ENCODE assay signal across 2 cellular contexts in the genomic region with DNA sequence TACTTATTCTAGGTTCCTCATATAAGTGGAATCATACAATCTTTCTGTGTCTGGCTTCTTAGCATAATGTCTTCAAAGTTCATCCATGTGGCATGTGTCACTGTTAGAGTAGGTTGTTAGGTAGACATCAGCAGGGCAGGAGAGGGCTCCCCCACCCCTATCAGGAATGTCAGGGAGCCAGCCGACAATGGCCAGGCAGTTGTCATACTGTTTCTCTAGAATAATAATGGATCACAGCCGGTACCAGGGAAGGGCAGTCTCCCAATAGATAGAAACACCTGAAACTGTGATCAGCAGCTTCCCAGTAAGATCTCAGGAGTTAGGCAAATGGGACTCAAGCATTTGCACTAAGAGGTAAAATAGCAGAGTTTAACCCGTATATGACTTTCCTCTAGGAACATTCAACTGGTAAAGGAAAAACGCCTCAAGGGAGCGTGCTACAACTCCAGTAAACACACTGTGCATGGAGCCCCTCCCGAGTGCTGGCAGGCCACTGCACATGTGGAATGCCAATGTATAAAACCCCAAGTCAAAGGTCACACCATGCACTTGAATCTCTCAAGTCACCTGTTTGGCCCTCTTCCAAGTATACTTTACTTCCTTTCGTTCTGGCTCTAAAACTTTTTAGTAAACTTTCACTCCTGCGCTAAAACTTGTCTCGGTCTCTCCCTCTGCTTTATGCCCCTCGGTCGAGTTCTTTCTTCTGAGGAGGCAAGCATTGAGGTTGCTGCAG.
TF ChIP-seq lines count a peak whose summit lies in the region.

No MANE protein-coding gene starts in this region.

TF ChIP-seq in H1, 55 proteins besides CTCF, POLR2A, EP300 and RAD21 (continues in another document):
- TF ChIP-seq SIX5 (IDR thresholded peaks at IDR 0.05; ENCODE audit: low read depth, low read length) (no peak), ZNF274 (IDR thresholded peaks at IDR 0.05; ENCODE audit: borderline replicate concordance, extremely low read depth, low read length) (no peak), SIRT6 (IDR thresholded peaks at IDR 0.05; ENCODE audit: low read length) (no peak), SAP30 (IDR thresholded peaks at IDR 0.05; ENCODE audit: insufficient read depth, insufficient replicate concordance, low read length) (no peak), SP4 (IDR thresholded peaks at IDR 0.05; ENCODE audit: low read length) (no peak), KDM1A (IDR thresholded peaks at IDR 0.05; ENCODE audit: borderline replicate concordance, low read length) (no peak), RXRA (IDR thresholded peaks at IDR 0.05; ENCODE audit: insufficient read depth, low read depth, low read length) (no peak), SUZ12 (IDR thresholded peaks at IDR 0.05; ENCODE audit: low read length) (no peak), JUN (IDR thresholded peaks at IDR 0.05; ENCODE audit: low read depth, low read length) (no peak), RFX5 (IDR thresholded peaks at IDR 0.05; ENCODE audit: borderline replicate concordance, low read depth, low read length) (no peak), GABPA (IDR thresholded peaks at IDR 0.05; ENCODE audit: borderline replicate concordance, insufficient read depth, low read length) (no peak), GTF2F1 (IDR thresholded peaks at IDR 0.05; ENCODE audit: borderline replicate concordance, low read depth, low read length) (no peak), EGR1 (IDR thresholded peaks at IDR 0.05; ENCODE audit: borderline replicate concordance, low read depth, low read length) (no peak)
- TF ChIP-seq, protein P1, sequence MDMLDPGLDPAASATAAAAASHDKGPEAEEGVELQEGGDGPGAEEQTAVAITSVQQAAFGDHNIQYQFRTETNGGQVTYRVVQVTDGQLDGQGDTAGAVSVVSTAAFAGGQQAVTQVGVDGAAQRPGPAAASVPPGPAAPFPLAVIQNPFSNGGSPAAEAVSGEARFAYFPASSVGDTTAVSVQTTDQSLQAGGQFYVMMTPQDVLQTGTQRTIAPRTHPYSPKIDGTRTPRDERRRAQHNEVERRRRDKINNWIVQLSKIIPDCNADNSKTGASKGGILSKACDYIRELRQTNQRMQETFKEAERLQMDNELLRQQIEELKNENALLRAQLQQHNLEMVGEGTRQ (IDR thresholded peaks at IDR 0.05; ENCODE audit: low read length), result no peak
- TF ChIP-seq, protein P2, sequence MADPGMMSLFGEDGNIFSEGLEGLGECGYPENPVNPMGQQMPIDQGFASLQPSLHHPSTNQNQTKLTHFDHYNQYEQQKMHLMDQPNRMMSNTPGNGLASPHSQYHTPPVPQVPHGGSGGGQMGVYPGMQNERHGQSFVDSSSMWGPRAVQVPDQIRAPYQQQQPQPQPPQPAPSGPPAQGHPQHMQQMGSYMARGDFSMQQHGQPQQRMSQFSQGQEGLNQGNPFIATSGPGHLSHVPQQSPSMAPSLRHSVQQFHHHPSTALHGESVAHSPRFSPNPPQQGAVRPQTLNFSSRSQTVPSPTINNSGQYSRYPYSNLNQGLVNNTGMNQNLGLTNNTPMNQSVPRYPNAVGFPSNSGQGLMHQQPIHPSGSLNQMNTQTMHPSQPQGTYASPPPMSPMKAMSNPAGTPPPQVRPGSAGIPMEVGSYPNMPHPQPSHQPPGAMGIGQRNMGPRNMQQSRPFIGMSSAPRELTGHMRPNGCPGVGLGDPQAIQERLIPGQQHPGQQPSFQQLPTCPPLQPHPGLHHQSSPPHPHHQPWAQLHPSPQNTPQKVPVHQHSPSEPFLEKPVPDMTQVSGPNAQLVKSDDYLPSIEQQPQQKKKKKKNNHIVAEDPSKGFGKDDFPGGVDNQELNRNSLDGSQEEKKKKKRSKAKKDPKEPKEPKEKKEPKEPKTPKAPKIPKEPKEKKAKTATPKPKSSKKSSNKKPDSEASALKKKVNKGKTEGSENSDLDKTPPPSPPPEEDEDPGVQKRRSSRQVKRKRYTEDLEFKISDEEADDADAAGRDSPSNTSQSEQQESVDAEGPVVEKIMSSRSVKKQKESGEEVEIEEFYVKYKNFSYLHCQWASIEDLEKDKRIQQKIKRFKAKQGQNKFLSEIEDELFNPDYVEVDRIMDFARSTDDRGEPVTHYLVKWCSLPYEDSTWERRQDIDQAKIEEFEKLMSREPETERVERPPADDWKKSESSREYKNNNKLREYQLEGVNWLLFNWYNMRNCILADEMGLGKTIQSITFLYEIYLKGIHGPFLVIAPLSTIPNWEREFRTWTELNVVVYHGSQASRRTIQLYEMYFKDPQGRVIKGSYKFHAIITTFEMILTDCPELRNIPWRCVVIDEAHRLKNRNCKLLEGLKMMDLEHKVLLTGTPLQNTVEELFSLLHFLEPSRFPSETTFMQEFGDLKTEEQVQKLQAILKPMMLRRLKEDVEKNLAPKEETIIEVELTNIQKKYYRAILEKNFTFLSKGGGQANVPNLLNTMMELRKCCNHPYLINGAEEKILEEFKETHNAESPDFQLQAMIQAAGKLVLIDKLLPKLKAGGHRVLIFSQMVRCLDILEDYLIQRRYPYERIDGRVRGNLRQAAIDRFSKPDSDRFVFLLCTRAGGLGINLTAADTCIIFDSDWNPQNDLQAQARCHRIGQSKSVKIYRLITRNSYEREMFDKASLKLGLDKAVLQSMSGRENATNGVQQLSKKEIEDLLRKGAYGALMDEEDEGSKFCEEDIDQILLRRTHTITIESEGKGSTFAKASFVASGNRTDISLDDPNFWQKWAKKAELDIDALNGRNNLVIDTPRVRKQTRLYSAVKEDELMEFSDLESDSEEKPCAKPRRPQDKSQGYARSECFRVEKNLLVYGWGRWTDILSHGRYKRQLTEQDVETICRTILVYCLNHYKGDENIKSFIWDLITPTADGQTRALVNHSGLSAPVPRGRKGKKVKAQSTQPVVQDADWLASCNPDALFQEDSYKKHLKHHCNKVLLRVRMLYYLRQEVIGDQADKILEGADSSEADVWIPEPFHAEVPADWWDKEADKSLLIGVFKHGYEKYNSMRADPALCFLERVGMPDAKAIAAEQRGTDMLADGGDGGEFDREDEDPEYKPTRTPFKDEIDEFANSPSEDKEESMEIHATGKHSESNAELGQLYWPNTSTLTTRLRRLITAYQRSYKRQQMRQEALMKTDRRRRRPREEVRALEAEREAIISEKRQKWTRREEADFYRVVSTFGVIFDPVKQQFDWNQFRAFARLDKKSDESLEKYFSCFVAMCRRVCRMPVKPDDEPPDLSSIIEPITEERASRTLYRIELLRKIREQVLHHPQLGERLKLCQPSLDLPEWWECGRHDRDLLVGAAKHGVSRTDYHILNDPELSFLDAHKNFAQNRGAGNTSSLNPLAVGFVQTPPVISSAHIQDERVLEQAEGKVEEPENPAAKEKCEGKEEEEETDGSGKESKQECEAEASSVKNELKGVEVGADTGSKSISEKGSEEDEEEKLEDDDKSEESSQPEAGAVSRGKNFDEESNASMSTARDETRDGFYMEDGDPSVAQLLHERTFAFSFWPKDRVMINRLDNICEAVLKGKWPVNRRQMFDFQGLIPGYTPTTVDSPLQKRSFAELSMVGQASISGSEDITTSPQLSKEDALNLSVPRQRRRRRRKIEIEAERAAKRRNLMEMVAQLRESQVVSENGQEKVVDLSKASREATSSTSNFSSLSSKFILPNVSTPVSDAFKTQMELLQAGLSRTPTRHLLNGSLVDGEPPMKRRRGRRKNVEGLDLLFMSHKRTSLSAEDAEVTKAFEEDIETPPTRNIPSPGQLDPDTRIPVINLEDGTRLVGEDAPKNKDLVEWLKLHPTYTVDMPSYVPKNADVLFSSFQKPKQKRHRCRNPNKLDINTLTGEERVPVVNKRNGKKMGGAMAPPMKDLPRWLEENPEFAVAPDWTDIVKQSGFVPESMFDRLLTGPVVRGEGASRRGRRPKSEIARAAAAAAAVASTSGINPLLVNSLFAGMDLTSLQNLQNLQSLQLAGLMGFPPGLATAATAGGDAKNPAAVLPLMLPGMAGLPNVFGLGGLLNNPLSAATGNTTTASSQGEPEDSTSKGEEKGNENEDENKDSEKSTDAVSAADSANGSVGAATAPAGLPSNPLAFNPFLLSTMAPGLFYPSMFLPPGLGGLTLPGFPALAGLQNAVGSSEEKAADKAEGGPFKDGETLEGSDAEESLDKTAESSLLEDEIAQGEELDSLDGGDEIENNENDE (IDR thresholded peaks at IDR 0.05; ENCODE audit: insufficient replicate concordance, low read length), result no peak

TF ChIP-seq in GM12891, 5 proteins besides CTCF, POLR2A, EP300 and RAD21:
- TF ChIP-seq SPI1 (IDR thresholded peaks at IDR 0.05; ENCODE audit: low read depth, low read length), result no peak
